9 cellular contexts compared by ENCODE assay signal in genomic region chr22:50294319-50294656, GRCh38. TPM values are rescaled to one million over a fixed set of nuclear protein-coding genes. Genes with fewer than 3 reads are reported as not detected.
DNase-seq lines count a peak whose midpoint lies in the region; ATAC-seq and TF ChIP-seq lines count a peak whose summit lies in the region.
"Had no signal": no experiment of that assay in that cellular context is flagged by ENCODE, and none has a peak within 500 bp of the region (broad histone marks: within the 10 kb centered on the region; RNA-seq: fewer than 3 reads in every experiment).

No MANE protein-coding gene starts in this region.

- H3K9me3 ChIP-seq in Panc1 (ENCODE audit: control insufficient read depth, insufficient read depth, low read depth, low read length) (no peaks in the 10 kb centered on the region), right atrium auricular region (no peaks in the 10 kb centered on the region)

- intact Hi-C loops in Panc1 (cut with micrococcal nuclease; ENCODE audit: unreplicated experiment) = no loop called here

- TF ChIP-seq CTCF in Panc1 (IDR thresholded peaks at IDR 0.05) (no peak), right atrium auricular region (IDR thresholded peaks at IDR 0.05) (no peak)

- H3K36me3 ChIP-seq in Panc1 (ENCODE audit: control insufficient read depth, insufficient read depth, low read length) = no peaks in the 10 kb centered on the region
- peaks cover 11% of the 10 kb centered on the region for H3K36me3 ChIP-seq in right atrium auricular region

- ATAC-seq in Panc1 (no peak; the same call in 1 of the 2 replicates), GM19397 (IDR thresholded peaks at IDR 0.05; ENCODE audit: unreplicated experiment) (no peak), HG02870 (IDR thresholded peaks at IDR 0.05; ENCODE audit: unreplicated experiment) (no peak), GM21390 (IDR thresholded peaks at IDR 0.05; ENCODE audit: unreplicated experiment) (no peak)
- ATAC-seq in stimulated activated naive CD8-positive, alpha-beta T cell treated with anti-CD3 and anti-CD28 coated beads, Interleukin-15, amount 100 ng/mL, for 72 hours = no peak

- H3K4me3 ChIP-seq in Panc1 (ENCODE audit: low read depth in 2 of 2, low read length in 2 of 2) (no peak overlapping the region), right atrium auricular region (peak overlapping the region in 1 of 2 donors; percentile 40)

- no peaks in the 10 kb centered on the region for H3K9me3 Mint-ChIP-seq in stimulated activated naive CD8-positive, alpha-beta T cell treated with anti-CD3 and anti-CD28 coated beads, Interleukin-15, amount 100 ng/mL, for 72 hours

- in situ Hi-C loops in Panc1 (cut with HindIII; ENCODE audit: low pct_unique_long_range_greater_than_20kb, low sequenced_read_pairs) = no loop called here

- POLR2A ChIA-PET in Panc1 (lab: Charles Lee) = interaction anchor here (0.6 to 1.1 kb wide), 2 partner anchors 11 to 34 kb away, joined by 3 to 7 read pairs; no protein-coding TSS in a partner anchor

- CTCF ChIA-PET in Panc1 (lab: Charles Lee) = interaction anchor here (0.8 kb wide), 1 partner anchor 18 kb away, joined by 4 read pairs; no protein-coding TSS in a partner anchor

- peaks cover 19% of the 10 kb centered on the region for H3K27me3 Mint-ChIP-seq in stimulated activated naive CD8-positive, alpha-beta T cell treated with anti-CD3 and anti-CD28 coated beads, Interleukin-15, amount 100 ng/mL, for 72 hours

- H3K27ac ChIP-seq in Panc1 (ENCODE audit: low read length) = peak overlapping the region; percentile 87
- peak overlapping the region; percentile 80 to 92 for H3K27ac ChIP-seq in right atrium auricular region

- DNase-seq in Panc1 (ENCODE audit: low read depth, low spot score) = no peak
- DNase-seq in right atrium auricular region (ENCODE audit: low spot score) = no peak
- DNase-seq in stimulated activated naive CD8-positive, alpha-beta T cell treated with anti-CD3 and anti-CD28 coated beads, Interleukin-15, amount 100 ng/mL, for 72 hours = no peak
- DNase-seq: activated effector memory CD4-positive, alpha-beta T cell treated with anti-CD3 and anti-CD28 coated beads, Interleukin-2, amount 50 U/mL, for 16 hours; glutamatergic neuron; stimulated activated CD4-positive, alpha-beta T cell treated with anti-CD3 and anti-CD28 coated beads, Interleukin-2, amount 100 ng/mL, for 48 hours had no signal

- H3K4me3 Mint-ChIP-seq in stimulated activated naive CD8-positive, alpha-beta T cell treated with anti-CD3 and anti-CD28 coated beads, Interleukin-15, amount 100 ng/mL, for 72 hours = peak overlapping the region; percentile 80

- peaks cover 54% of the 10 kb centered on the region for H3K4me1 ChIP-seq in Panc1 (ENCODE audit: control insufficient read depth, insufficient read depth, low read length)
- peaks cover 0 to 66% of the 10 kb centered on the region in 2 donors for H3K4me1 ChIP-seq in right atrium auricular region

- H3K27ac Mint-ChIP-seq in stimulated activated naive CD8-positive, alpha-beta T cell treated with anti-CD3 and anti-CD28 coated beads, Interleukin-15, amount 100 ng/mL, for 72 hours = peak overlapping the region; percentile 63 to 89

- peaks cover 32% of the 10 kb centered on the region for H3K4me1 Mint-ChIP-seq in stimulated activated naive CD8-positive, alpha-beta T cell treated with anti-CD3 and anti-CD28 coated beads, Interleukin-15, amount 100 ng/mL, for 72 hours

- H3K27me3 ChIP-seq in Panc1 (ENCODE audit: control insufficient read depth, insufficient read depth, low read length) = no peaks in the 10 kb centered on the region
- H3K27me3 ChIP-seq in right atrium auricular region = no peaks in the 10 kb centered on the region

- BruUV-seq in Panc1 (replicated peaks; lab: Mats Ljungman, UMichigan) = no TSS peak

RNA-seq across cellular contexts. Expression of gene PLXNB2, which starts 13.2 kb away (rescaled TPM):
- total RNA-seq in Panc1 (2021; ENCODE audit: unreplicated experiment) (227 TPM), right atrium auricular region (10 to 100 TPM; 60.3 to 92.8 TPM)
- polyA plus RNA-seq in Panc1 (2012; ENCODE audit: insufficient read length) = 239 TPM

RNA-seq across cellular contexts. Expression of gene MAPK11, which starts 24.1 kb away (rescaled TPM):
- total RNA-seq in Panc1 (2021; ENCODE audit: unreplicated experiment) (77.7 TPM), right atrium auricular region (1 to 10 TPM; 3.7 to 4.0 TPM)
- 105 TPM for polyA plus RNA-seq in Panc1 (2012; ENCODE audit: insufficient read length)

RNA-seq across cellular contexts. Expression of gene DENND6B, which starts 32.5 kb away (rescaled TPM):
- total RNA-seq in Panc1 (2021; ENCODE audit: unreplicated experiment) = 5.8 TPM
- polyA plus RNA-seq in Panc1 (2012; ENCODE audit: insufficient read length) = 7.2 TPM
- total RNA-seq in right atrium auricular region = 1 to 10 TPM in 1 of 2 donors, under 1 TPM in 1; 0.85 to 1.0 TPM

RNA-seq across cellular contexts. Expression of gene MAPK12, which starts 32.8 kb away (rescaled TPM):
- total RNA-seq in Panc1 (2021; ENCODE audit: unreplicated experiment) = 74.6 TPM
- polyA plus RNA-seq in Panc1 (2012; ENCODE audit: insufficient read length) = 81.1 TPM
- 10 to 100 TPM in 1 of 2 donors, 1 to 10 TPM in 1; 5.0 to 13.0 TPM for total RNA-seq in right atrium auricular region

RNA-seq across cellular contexts. Expression of gene HDAC10, which starts 43.2 kb away (rescaled TPM):
- total RNA-seq in Panc1 (2021; ENCODE audit: unreplicated experiment) = 71.3 TPM
- 74.6 TPM for polyA plus RNA-seq in Panc1 (2012; ENCODE audit: insufficient read length)
- 1 to 10 TPM; 6.7 to 9.1 TPM for total RNA-seq in right atrium auricular region

Comparison
In these comparisons a context has a peak if more than half of its experiments do, and no peak if none do; other contexts are left out.
1. RNA of gene MAPK11, which starts 24.1 kb away (total RNA-seq): 77.7 TPM in Panc1 (single experiment); 3.7 to 4.0 TPM in right atrium auricular region; every median in the first group is over 10 times any median in the second.